In genomic region chr19:45443462-45444317, GRCh38 we compare ENCODE assay signal across 8 cellular contexts. TPM values are rescaled to one million over a fixed set of nuclear protein-coding genes. Genes with fewer than 3 reads are reported as not detected.
DNase-seq lines count a peak whose midpoint lies in the region; ATAC-seq and FAIRE-seq lines count a peak whose summit lies in the region.

No MANE protein-coding gene starts in this region.

- no peaks in the 10 kb centered on the region for H3K36me3 Mint-ChIP-seq in activated T-cell treated with anti-CD3 and anti-CD28 coated beads, Interleukin-2, amount 50 U/mL, for 72 hours (ENCODE audit: insufficient read depth in 2 of 2)

- H3K4me3 ChIP-seq in mononuclear cell (ENCODE audit: low read length): peak overlapping the region; percentile 31

- peak overlapping the region; percentile 67 for H3K27ac Mint-ChIP-seq in activated T-cell treated with anti-CD3 and anti-CD28 coated beads, Interleukin-2, amount 50 U/mL, for 72 hours
- peak overlapping the region; percentile 60 to 92 for H3K27ac Mint-ChIP-seq in stimulated activated naive CD8-positive, alpha-beta T cell treated with anti-CD3 and anti-CD28 coated beads, Interleukin-15, amount 100 ng/mL, for 72 hours

- peak; percentile 17 to 41 for ATAC-seq in activated T-cell treated with anti-CD3 and anti-CD28 coated beads, Interleukin-2, amount 50 U/mL, for 72 hours (replicated peaks in 1 of 2)
- peak; percentile 78 for ATAC-seq in esophagus mucosa
- peak; percentile 27 for ATAC-seq in stimulated activated naive CD8-positive, alpha-beta T cell treated with anti-CD3 and anti-CD28 coated beads, Interleukin-15, amount 100 ng/mL, for 72 hours
- no peak for ATAC-seq in GM21576 (IDR thresholded peaks at IDR 0.05; ENCODE audit: unreplicated experiment)

- H3K4me1 ChIP-seq in mononuclear cell (ENCODE audit: insufficient read depth, low read length): peaks cover 45% of the 10 kb centered on the region

- FAIRE-seq in GM19239 (lab: Jason Lieb, UNC): peak; percentile 42

- no peaks in the 10 kb centered on the region for H3K9me3 ChIP-seq in mononuclear cell (ENCODE audit: low read depth, low read length)

- no peaks in the 10 kb centered on the region for H3K27me3 ChIP-seq in mononuclear cell (ENCODE audit: insufficient read depth, low read length)

- H3K4me1 Mint-ChIP-seq in activated T-cell treated with anti-CD3 and anti-CD28 coated beads, Interleukin-2, amount 50 U/mL, for 72 hours (ENCODE audit: low read depth): peaks cover 47% of the 10 kb centered on the region
- H3K4me1 Mint-ChIP-seq in stimulated activated naive CD8-positive, alpha-beta T cell treated with anti-CD3 and anti-CD28 coated beads, Interleukin-15, amount 100 ng/mL, for 72 hours: peaks cover 43% of the 10 kb centered on the region

- no peaks in the 10 kb centered on the region for H3K9me3 Mint-ChIP-seq in activated T-cell treated with anti-CD3 and anti-CD28 coated beads, Interleukin-2, amount 50 U/mL, for 72 hours
- H3K9me3 Mint-ChIP-seq in stimulated activated naive CD8-positive, alpha-beta T cell treated with anti-CD3 and anti-CD28 coated beads, Interleukin-15, amount 100 ng/mL, for 72 hours: no peaks in the 10 kb centered on the region

- no peaks in the 10 kb centered on the region for H3K27me3 Mint-ChIP-seq in activated T-cell treated with anti-CD3 and anti-CD28 coated beads, Interleukin-2, amount 50 U/mL, for 72 hours (ENCODE audit: low read depth)
- H3K27me3 Mint-ChIP-seq in stimulated activated naive CD8-positive, alpha-beta T cell treated with anti-CD3 and anti-CD28 coated beads, Interleukin-15, amount 100 ng/mL, for 72 hours: no peaks in the 10 kb centered on the region

- DNase-seq in Ammon's horn (ENCODE audit: low spot score) (peak; percentile 77), GM19239 (ENCODE audit: insufficient read length, low spot score) (no peak), NCI-H510A (lab: John Stamatoyannopoulos, UW) (peak; percentile 82)
- peak; percentile 56 to 67 for DNase-seq in activated T-cell treated with anti-CD3 and anti-CD28 coated beads, Interleukin-2, amount 50 U/mL, for 72 hours
- peak in 1 of 2 donors; percentile 55 for DNase-seq in stimulated activated naive CD8-positive, alpha-beta T cell treated with anti-CD3 and anti-CD28 coated beads, Interleukin-15, amount 100 ng/mL, for 72 hours

- peak overlapping the region; percentile 88 for H3K4me3 Mint-ChIP-seq in activated T-cell treated with anti-CD3 and anti-CD28 coated beads, Interleukin-2, amount 50 U/mL, for 72 hours
- H3K4me3 Mint-ChIP-seq in stimulated activated naive CD8-positive, alpha-beta T cell treated with anti-CD3 and anti-CD28 coated beads, Interleukin-15, amount 100 ng/mL, for 72 hours: peak overlapping the region; percentile 89 to 90

RNA-seq across cellular contexts. Expression of gene ERCC1, which starts 20.0 kb away (rescaled TPM):
- total RNA-seq in activated T-cell treated with anti-CD3 and anti-CD28 coated beads, Interleukin-2, amount 50 U/mL, for 72 hours: 10 to 100 TPM; 71.0 to 73.9 TPM
- total RNA-seq in esophagus mucosa (48.5 TPM), mononuclear cell (33.6 TPM)

RNA-seq across cellular contexts. Expression of gene FOSB, which starts 24.1 kb away (rescaled TPM):
- total RNA-seq in activated T-cell treated with anti-CD3 and anti-CD28 coated beads, Interleukin-2, amount 50 U/mL, for 72 hours: 10 to 100 TPM; 20.3 to 24.6 TPM
- total RNA-seq in esophagus mucosa (2.5 TPM), mononuclear cell (337 TPM)

RNA-seq across cellular contexts. Expression of gene POLR1G, which starts 37.2 kb away (rescaled TPM):
- 1 to 10 TPM; 3.4 to 4.9 TPM for total RNA-seq in activated T-cell treated with anti-CD3 and anti-CD28 coated beads, Interleukin-2, amount 50 U/mL, for 72 hours
- total RNA-seq in esophagus mucosa: 6.5 TPM
- 0.10 TPM for total RNA-seq in mononuclear cell

RNA-seq across cellular contexts. Expression of gene PPP1R13L, which starts 38.8 kb away (rescaled TPM):
- 10 to 100 TPM; 22.7 to 32.0 TPM for total RNA-seq in activated T-cell treated with anti-CD3 and anti-CD28 coated beads, Interleukin-2, amount 50 U/mL, for 72 hours
- total RNA-seq in esophagus mucosa (186 TPM), mononuclear cell (0.52 TPM)

RNA-seq across cellular contexts. Expression of gene RTN2, which starts 53.2 kb away (rescaled TPM):
- 1 to 10 TPM; 4.1 to 4.9 TPM for total RNA-seq in activated T-cell treated with anti-CD3 and anti-CD28 coated beads, Interleukin-2, amount 50 U/mL, for 72 hours
- total RNA-seq in esophagus mucosa (1.4 TPM), mononuclear cell (1.5 TPM)

Comparison
In these comparisons a context has a peak if more than half of its experiments do, and no peak if none do; other contexts are left out.
1. RNA of gene FOSB, which starts 24.1 kb away (total RNA-seq): 337 TPM in mononuclear cell (single experiment); 20.3 to 24.6 TPM in activated T-cell treated with anti-CD3 and anti-CD28 coated beads, Interleukin-2, amount 50 U/mL, for 72 hours and 2.5 TPM in esophagus mucosa (single experiment); every median in the first group is over 10 times any median in the second.